ENCODE assay signal across 18 cellular contexts in the genomic region with DNA sequence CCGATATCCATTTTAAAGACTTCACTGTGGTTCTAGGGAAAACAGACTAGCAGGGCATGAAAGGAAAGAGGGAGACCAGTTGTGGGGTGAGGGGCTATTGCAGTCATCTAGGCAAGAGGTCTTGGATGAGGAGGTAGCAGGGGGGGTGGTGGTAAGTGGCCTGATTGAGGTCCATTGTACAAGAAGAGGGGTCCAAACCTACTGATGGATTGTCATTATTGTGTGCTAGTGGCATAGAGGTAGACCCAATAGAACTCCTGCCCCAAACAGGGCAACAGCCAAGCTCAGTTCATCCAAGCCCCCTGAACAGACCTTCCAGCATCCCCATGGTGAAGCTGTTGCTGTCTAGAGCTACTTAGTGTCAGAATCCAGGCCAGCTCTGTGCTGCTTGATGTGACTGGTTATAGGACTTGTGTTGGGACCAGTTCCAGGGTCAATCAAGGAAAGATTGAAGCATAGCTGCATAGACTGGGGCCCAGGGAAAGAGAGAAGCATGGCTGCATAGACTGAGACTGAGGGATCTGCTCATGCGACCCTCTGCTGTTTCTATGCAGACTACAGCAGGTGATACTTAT. TPM values are rescaled to one million over a fixed set of nuclear protein-coding genes. Genes with fewer than 3 reads are reported as not detected.
DNase-seq lines count a peak whose midpoint lies in the region; ATAC-seq and TF ChIP-seq lines count a peak whose summit lies in the region.
"Had no signal": no experiment of that assay in that cellular context is flagged by ENCODE, and none has a peak within 500 bp of the region (broad histone marks: within the 10 kb centered on the region; RNA-seq: fewer than 3 reads in every experiment).

No MANE protein-coding gene starts in this region.

- POLR2A ChIA-PET in Caco-2 (lab: Charles Lee), result no interaction called here

- no peak for DNase-seq in Caco-2
- DNase-seq in lower lobe of right lung, result no peak
- DNase-seq in stimulated activated naive CD8-positive, alpha-beta T cell treated with anti-CD3 and anti-CD28 coated beads, Interleukin-15, amount 100 ng/mL, for 72 hours, result no peak
- DNase-seq in SW480 (ENCODE audit: low spot score), result no peak
- DNase-seq in RKO (ENCODE audit: low spot score), result no peak
- no peak for DNase-seq in effector CD8-positive, alpha-beta T cell (lab: John Stamatoyannopoulos, UW)
- no peak for DNase-seq in activated T-cell treated with anti-CD3 and anti-CD28 coated beads, Interleukin-2, amount 50 U/mL, for 48 hours
- DNase-seq: BE2C; brain microvascular endothelial cell; DMS53; endodermal cell; foreskin keratinocyte; NCI-H2081 treated with DMSO at 0.1 percent for 48 hours; NCI-H69; stimulated activated naive B cell treated with anti-CD40 and anti-IgM and Interleukin-4, amounts not matched to agents 10 μg/mL and 1 μg/mL and 100 μg/mL, for 72 hours; T-helper 1 cell had no signal

- no peak overlapping the region for H3K4me3 Mint-ChIP-seq in Caco-2 (ENCODE audit: unreplicated experiment)
- no peak overlapping the region for H3K4me3 Mint-ChIP-seq in stimulated activated naive CD8-positive, alpha-beta T cell treated with anti-CD3 and anti-CD28 coated beads, Interleukin-15, amount 100 ng/mL, for 72 hours
- H3K4me3 Mint-ChIP-seq: endodermal cell; stimulated activated naive B cell treated with anti-CD40 and anti-IgM and Interleukin-4, amounts not matched to agents 10 μg/mL and 1 μg/mL and 100 μg/mL, for 72 hours; WTC11 had no signal

- H3K27ac ChIP-seq in angular gyrus (ENCODE audit: low read depth, low read length), result peak overlapping the region; percentile 37
- H3K27ac ChIP-seq in lower lobe of right lung, result peak overlapping the region; percentile 47
- H3K27ac ChIP-seq: brain microvascular endothelial cell, foreskin keratinocyte had no signal

- peaks cover 29% of the 10 kb centered on the region for H3K4me1 Mint-ChIP-seq in Caco-2 (ENCODE audit: low read depth, unreplicated experiment)
- H3K4me1 Mint-ChIP-seq in stimulated activated naive CD8-positive, alpha-beta T cell treated with anti-CD3 and anti-CD28 coated beads, Interleukin-15, amount 100 ng/mL, for 72 hours, result no peaks in the 10 kb centered on the region
- H3K4me1 Mint-ChIP-seq: stimulated activated naive B cell treated with anti-CD40 and anti-IgM and Interleukin-4, amounts not matched to agents 10 μg/mL and 1 μg/mL and 100 μg/mL, for 72 hours had no signal

- H3K9me3 Mint-ChIP-seq in Caco-2 (ENCODE audit: unreplicated experiment), result no peaks in the 10 kb centered on the region
- no peaks in the 10 kb centered on the region for H3K9me3 Mint-ChIP-seq in stimulated activated naive CD8-positive, alpha-beta T cell treated with anti-CD3 and anti-CD28 coated beads, Interleukin-15, amount 100 ng/mL, for 72 hours
- H3K9me3 Mint-ChIP-seq: endodermal cell; stimulated activated naive B cell treated with anti-CD40 and anti-IgM and Interleukin-4, amounts not matched to agents 10 μg/mL and 1 μg/mL and 100 μg/mL, for 72 hours; WTC11 had no signal

- H3K36me3 ChIP-seq in Caco-2 (ENCODE audit: control insufficient read depth, insufficient read depth, low read length), result 0 out of 2 replicates have a peak, but pooled peaks cover 1% of the 10 kb centered on the region
- H3K36me3 ChIP-seq in lower lobe of right lung, result no peaks in the 10 kb centered on the region
- H3K36me3 ChIP-seq: BE2C had no signal

- H3K27me3 Mint-ChIP-seq in Caco-2 (ENCODE audit: insufficient read depth, unreplicated experiment), result no peaks in the 10 kb centered on the region
- peaks cover 48% of the 10 kb centered on the region for H3K27me3 Mint-ChIP-seq in stimulated activated naive CD8-positive, alpha-beta T cell treated with anti-CD3 and anti-CD28 coated beads, Interleukin-15, amount 100 ng/mL, for 72 hours

- no peaks in the 10 kb centered on the region for H3K27me3 ChIP-seq in Caco-2 (replicated peaks; ENCODE audit: control insufficient read depth, insufficient read depth, low read length)
- H3K27me3 ChIP-seq in lower lobe of right lung (ENCODE audit: low read depth), result peaks cover 5% of the 10 kb centered on the region
- H3K27me3 ChIP-seq: BE2C, brain microvascular endothelial cell, foreskin keratinocyte had no signal

- H3K27ac Mint-ChIP-seq in Caco-2 (ENCODE audit: unreplicated experiment), result peak overlapping the region; percentile 38
- no peak overlapping the region for H3K27ac Mint-ChIP-seq in stimulated activated naive CD8-positive, alpha-beta T cell treated with anti-CD3 and anti-CD28 coated beads, Interleukin-15, amount 100 ng/mL, for 72 hours
- H3K27ac Mint-ChIP-seq: endodermal cell; stimulated activated naive B cell treated with anti-CD40 and anti-IgM and Interleukin-4, amounts not matched to agents 10 μg/mL and 1 μg/mL and 100 μg/mL, for 72 hours; WTC11 had no signal

- peaks cover 39% of the 10 kb centered on the region for H3K4me1 ChIP-seq in Caco-2
- H3K4me1 ChIP-seq in lower lobe of right lung, result peaks cover 51% of the 10 kb centered on the region
- H3K4me1 ChIP-seq: BE2C had no signal

- TF ChIP-seq CTCF in Caco-2 (IDR thresholded peaks at IDR 0.05; ENCODE audit: insufficient read depth in 1 of 2, low read depth in 1 of 2, low read length in 1 of 2, severe bottlenecking in 1 of 2, unreplicated experiment in 1 of 2), result no peak
- TF ChIP-seq CTCF in lower lobe of right lung (IDR thresholded peaks at IDR 0.05), result no peak

- peaks cover 14% of the 10 kb centered on the region for H3K36me3 Mint-ChIP-seq in Caco-2 (ENCODE audit: insufficient read depth, unreplicated experiment)
- H3K36me3 Mint-ChIP-seq: stimulated activated naive B cell treated with anti-CD40 and anti-IgM and Interleukin-4, amounts not matched to agents 10 μg/mL and 1 μg/mL and 100 μg/mL, for 72 hours had no signal

- intact Hi-C loops in Caco-2 (cut with micrococcal nuclease; ENCODE audit: unreplicated experiment) (no loop called here), lower lobe of right lung (cut with DNase I) (no loop called here)

- CTCF ChIA-PET in Caco-2 (lab: Charles Lee), result interaction anchor here (0.6 to 1.9 kb wide), 2 partner anchors 45 to 120 kb away, joined by 4 to 5 read pairs; no protein-coding TSS in a partner anchor

- no peak for ATAC-seq in lower lobe of right lung
- ATAC-seq in stimulated activated naive CD8-positive, alpha-beta T cell treated with anti-CD3 and anti-CD28 coated beads, Interleukin-15, amount 100 ng/mL, for 72 hours, result peak; percentile 20
- ATAC-seq: foreskin keratinocyte; stimulated activated naive B cell treated with anti-CD40 and anti-IgM and Interleukin-4, amounts not matched to agents 10 μg/mL and 1 μg/mL and 100 μg/mL, for 72 hours; WTC11 had no signal

- H3K4me3 ChIP-seq in Caco-2 (ENCODE audit: low read depth, low read length) (no peak overlapping the region), lower lobe of right lung (no peak overlapping the region)

- no TSS peak for BruUV-seq in Caco-2 (replicated peaks; lab: Mats Ljungman, UMichigan)

- H3K9me3 ChIP-seq in Caco-2, result no peaks in the 10 kb centered on the region
- H3K9me3 ChIP-seq in lower lobe of right lung, result no peaks in the 10 kb centered on the region
- H3K9me3 ChIP-seq: BE2C had no signal

RNA-seq across cellular contexts. Expression of gene ASAP2, which starts 7.0 kb away (rescaled TPM):
- 25.6 and 27.8 TPM in 2 replicates for total RNA-seq in Caco-2 (2022)
- 24.3 TPM for total RNA-seq in lower lobe of right lung
